Comparison of ENCODE assay signal across 8 cellular contexts in the genomic region with DNA sequence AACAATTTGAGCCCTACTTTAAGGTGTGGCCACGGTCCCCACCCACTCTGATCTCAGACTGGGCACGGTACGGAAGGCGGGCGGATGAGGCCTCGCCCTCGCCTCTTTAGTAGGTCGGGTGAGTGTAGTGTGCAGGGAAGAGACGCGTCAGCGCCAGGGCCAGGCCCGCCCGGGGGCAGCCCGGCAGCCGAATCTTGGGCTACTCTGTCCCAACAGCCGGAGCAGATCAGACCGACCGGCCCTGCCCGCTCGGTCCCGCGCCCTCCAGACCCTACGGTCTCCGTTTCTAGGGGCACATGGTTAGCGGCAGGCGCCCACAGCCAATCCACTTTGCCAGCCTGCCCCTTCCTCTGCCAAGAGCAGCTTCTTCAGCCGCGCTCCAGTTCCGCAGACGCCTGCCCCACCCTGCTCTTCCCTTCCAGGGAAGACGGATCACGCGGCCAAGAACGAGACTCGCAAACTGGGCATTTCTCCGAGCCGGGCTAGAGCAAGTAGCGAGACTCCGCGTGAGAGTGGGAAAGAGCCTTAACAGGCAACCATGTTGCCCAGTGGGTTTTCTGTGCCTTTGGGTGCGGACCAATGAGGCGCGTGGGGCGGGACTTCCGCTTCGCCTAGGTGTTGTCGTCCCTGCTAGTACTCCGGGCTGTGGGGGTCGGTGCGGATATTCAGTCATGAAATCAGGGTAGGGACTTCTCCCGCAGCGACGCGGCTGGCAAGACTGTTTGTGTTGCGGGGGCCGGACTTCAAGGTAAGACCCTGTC. TPM values are rescaled to one million over a fixed set of nuclear protein-coding genes. Genes with fewer than 3 reads are reported as not detected.
DNase-seq lines count a peak whose midpoint lies in the region; ATAC-seq and TF ChIP-seq lines count a peak whose summit lies in the region.

A gene with protein sequence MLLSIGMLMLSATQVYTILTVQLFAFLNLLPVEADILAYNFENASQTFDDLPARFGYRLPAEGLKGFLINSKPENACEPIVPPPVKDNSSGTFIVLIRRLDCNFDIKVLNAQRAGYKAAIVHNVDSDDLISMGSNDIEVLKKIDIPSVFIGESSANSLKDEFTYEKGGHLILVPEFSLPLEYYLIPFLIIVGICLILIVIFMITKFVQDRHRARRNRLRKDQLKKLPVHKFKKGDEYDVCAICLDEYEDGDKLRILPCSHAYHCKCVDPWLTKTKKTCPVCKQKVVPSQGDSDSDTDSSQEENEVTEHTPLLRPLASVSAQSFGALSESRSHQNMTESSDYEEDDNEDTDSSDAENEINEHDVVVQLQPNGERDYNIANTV (plus strand): TSS at position 610 of the 761 bp plus-strand sequence. CDS start 32,812 bp downstream, outside the sequence.

- H3K9me3 ChIP-seq in CD4-positive, CD25-positive, alpha-beta regulatory T cell (ENCODE audit: control insufficient read depth in 2 of 2, low read length in 2 of 2), result no peaks in the 10 kb centered on the region
- H3K9me3 ChIP-seq in left lung, result no peaks in the 10 kb centered on the region

- H3K4me1 ChIP-seq in CD4-positive, CD25-positive, alpha-beta regulatory T cell (ENCODE audit: control insufficient read depth, insufficient read depth, low read length, poor library complexity, severe bottlenecking), result peaks cover 35% of the 10 kb centered on the region
- peaks cover 11 to 52% of the 10 kb centered on the region in 2 donors for H3K4me1 ChIP-seq in left lung

- H3K4me3 ChIP-seq in CD4-positive, CD25-positive, alpha-beta regulatory T cell (ENCODE audit: low read depth, low read length), result peak within 1 kb of the TSS; percentile 96
- peak within 1 kb of the TSS; percentile 70 to 73 for H3K4me3 ChIP-seq in left lung

- TF ChIP-seq CTCF in left lung (IDR thresholded peaks at IDR 0.05), result no peak

- no peaks in the 10 kb centered on the region for H3K36me3 ChIP-seq in CD4-positive, CD25-positive, alpha-beta regulatory T cell (ENCODE audit: control insufficient read depth, insufficient read depth, low read length)
- H3K36me3 ChIP-seq in left lung, result no peaks in the 10 kb centered on the region

- ATAC-seq in CD4-positive, CD25-positive, alpha-beta regulatory T cell (ENCODE audit: low read depth in 2 of 2), result peak; percentile 93 to 96
- ATAC-seq in GM19438 (IDR thresholded peaks at IDR 0.05; ENCODE audit: low read depth, unreplicated experiment), result peak; percentile 95
- ATAC-seq in HG03571 (IDR thresholded peaks at IDR 0.05; ENCODE audit: unreplicated experiment), result peak; percentile 92
- ATAC-seq in left lung, result peak; percentile 95

- H3K27me3 Mint-ChIP-seq in CD4-positive, CD25-positive, alpha-beta regulatory T cell, result peaks cover 13% of the 10 kb centered on the region
- H3K27me3 Mint-ChIP-seq in dendritic cell treated with granulocyte-macrophage colony-stimulating factor and Interleukin-4, amounts not matched to agents 40 ng/mL and 50 ng/mL, for 4 days, result no peaks in the 10 kb centered on the region

- H3K4me1 Mint-ChIP-seq in CD4-positive, CD25-positive, alpha-beta regulatory T cell, result peaks cover 42 to 51% (median 47%) of the 10 kb centered on the region in 4 donors
- peaks cover 32% of the 10 kb centered on the region for H3K4me1 Mint-ChIP-seq in dendritic cell treated with granulocyte-macrophage colony-stimulating factor and Interleukin-4, amounts not matched to agents 40 ng/mL and 50 ng/mL, for 4 days (ENCODE audit: low read depth)

- DNase-seq in CD4-positive, CD25-positive, alpha-beta regulatory T cell, result peak; percentile 91 to 96 (median 92)
- DNase-seq in NCI-H774 (lab: John Stamatoyannopoulos, UW), result peak; percentile 95
- DNase-seq in activated CD4-positive, alpha-beta T cell treated with anti-CD3 and anti-CD28 coated beads, Interleukin-2, amount 50 U/mL, for 4 hours, result peak; percentile 91 to 92
- peak; percentile 97 to 98 for DNase-seq in left lung
- DNase-seq in stimulated activated CD4-positive, alpha-beta T cell treated with anti-CD3 and anti-CD28 coated beads, Interleukin-2, amount 100 ng/mL, for 4 hours (ENCODE audit: low read depth), result peak; percentile 90

- H3K27ac ChIP-seq in CD4-positive, CD25-positive, alpha-beta regulatory T cell (ENCODE audit: insufficient read depth, low read length, poor library complexity, severe bottlenecking), result peak within 1 kb of the TSS; percentile 93
- peak within 1 kb of the TSS; percentile 98 to 99 for H3K27ac ChIP-seq in left lung

- H3K36me3 Mint-ChIP-seq in CD4-positive, CD25-positive, alpha-beta regulatory T cell, result peaks cover 3% of the 10 kb centered on the region
- H3K36me3 Mint-ChIP-seq in dendritic cell treated with granulocyte-macrophage colony-stimulating factor and Interleukin-4, amounts not matched to agents 40 ng/mL and 50 ng/mL, for 4 days (ENCODE audit: low read depth), result peaks cover 38% of the 10 kb centered on the region

- peak within 1 kb of the TSS; percentile 96 to 100 (median 99) for H3K4me3 Mint-ChIP-seq in CD4-positive, CD25-positive, alpha-beta regulatory T cell
- H3K4me3 Mint-ChIP-seq in dendritic cell treated with granulocyte-macrophage colony-stimulating factor and Interleukin-4, amounts not matched to agents 40 ng/mL and 50 ng/mL, for 4 days, result peak within 1 kb of the TSS; percentile 79

- intact Hi-C loops in dendritic cell treated with granulocyte-macrophage colony-stimulating factor and Interleukin-4, amounts not matched to agents 40 ng/mL and 50 ng/mL, for 4 days (cut with micrococcal nuclease), result loop anchor here (5.0 to 10.0 kb wide), 2 partner anchors 60 to 668 kb away; a partner anchor contains a TSS
- intact Hi-C loops in left lung (cut with DNase I), result no loop called here

- H3K27ac Mint-ChIP-seq in CD4-positive, CD25-positive, alpha-beta regulatory T cell, result peak within 1 kb of the TSS; percentile 97 to 99 (median 99)
- H3K27ac Mint-ChIP-seq in dendritic cell treated with granulocyte-macrophage colony-stimulating factor and Interleukin-4, amounts not matched to agents 40 ng/mL and 50 ng/mL, for 4 days, result peak within 1 kb of the TSS; percentile 96

- peaks cover 7% of the 10 kb centered on the region for H3K27me3 ChIP-seq in CD4-positive, CD25-positive, alpha-beta regulatory T cell (ENCODE audit: control insufficient read depth, insufficient read depth, low read length)
- H3K27me3 ChIP-seq in left lung, result no peaks in the 10 kb centered on the region

- H3K9me3 Mint-ChIP-seq in CD4-positive, CD25-positive, alpha-beta regulatory T cell, result no peaks in the 10 kb centered on the region
- no peaks in the 10 kb centered on the region for H3K9me3 Mint-ChIP-seq in dendritic cell treated with granulocyte-macrophage colony-stimulating factor and Interleukin-4, amounts not matched to agents 40 ng/mL and 50 ng/mL, for 4 days

RNA-seq across cellular contexts. Expression of the gene that starts here (rescaled TPM):
- total RNA-seq in CD4-positive, CD25-positive, alpha-beta regulatory T cell, result 44.0 TPM
- 100 to 1,000 TPM; 111 to 156 (median 145) TPM for polyA plus RNA-seq in CD4-positive, CD25-positive, alpha-beta regulatory T cell
- 100 to 1,000 TPM in 1 of 2 donors, 10 to 100 TPM in 1; 89.2 to 126 TPM for total RNA-seq in left lung

Comparison
In these comparisons a context has a peak if more than half of its experiments do, and no peak if none do; other contexts are left out.
1. Peak in every context shown above with its lines: DNase-seq, ATAC-seq, H3K4me3 ChIP-seq and H3K27ac ChIP-seq.